Comparison of ENCODE assay signal across 8 cellular contexts in genomic region chr17:21284319-21285163, GRCh38. TPM values are rescaled to one million over a fixed set of nuclear protein-coding genes. Genes with fewer than 3 reads are reported as not detected.
DNase-seq lines count a peak whose midpoint lies in the region; ATAC-seq lines count a peak whose summit lies in the region.

Gene MAP2K3 (plus strand): TSS chr17:21284711. CDS start chr17:21284921, 210 bp downstream.

- intact Hi-C loops in CD4-positive, alpha-beta memory T cell (cut with micrococcal nuclease) = loop anchor here (1.0 to 5.0 kb wide), 8 partner anchors 9 to 268 kb away; partner anchors contain the start of genes DHRS7B, NATD1, TMEM11 and USP22

- no peaks in the 10 kb centered on the region for H3K27me3 ChIP-seq in CD4-positive, alpha-beta memory T cell (ENCODE audit: insufficient read depth, low read length)

- H3K4me3 ChIP-seq in CD4-positive, alpha-beta memory T cell (ENCODE audit: low read length in 2 of 2) = peak within 1 kb of the TSS; percentile 76 to 87

- peak; percentile 91 to 96 (median 92) for DNase-seq in CD4-positive, alpha-beta memory T cell
- DNase-seq in HPDE6-E6E7 (ENCODE audit: extremely low spot score) (peak; percentile 91), NK-92 (lab: John Stamatoyannopoulos, UW; ENCODE audit: unreplicated experiment) (peak; percentile 72), lung microvascular endothelial cell (ENCODE audit: low read depth in 2 of 2) (peak; percentile 99)
- DNase-seq in activated CD8-positive, alpha-beta memory T cell treated with anti-CD3 and anti-CD28 coated beads for 1 hour (ENCODE audit: extremely low read depth in 1 of 2, low read depth in 1 of 2) = peak; percentile 86 to 92
- peak; percentile 92 for DNase-seq in effector CD8-positive, alpha-beta T cell (lab: John Stamatoyannopoulos, UW)
- peak; percentile 96 to 97 (median 97) for DNase-seq in stimulated activated CD4-positive, alpha-beta T cell treated with anti-CD3 and anti-CD28 coated beads, TNF-alpha, amount 100 ng/mL, for 48 hours (ENCODE audit: low read depth in 3 of 3)

- H3K4me1 ChIP-seq in CD4-positive, alpha-beta memory T cell (ENCODE audit: insufficient read depth, low read length) = peaks cover 56% of the 10 kb centered on the region

- peaks cover 0 to 23% of the 10 kb centered on the region in 2 donors for H3K36me3 Mint-ChIP-seq in CD4-positive, alpha-beta memory T cell

- no peaks in the 10 kb centered on the region for H3K9me3 Mint-ChIP-seq in CD4-positive, alpha-beta memory T cell

- H3K4me1 Mint-ChIP-seq in CD4-positive, alpha-beta memory T cell = peaks cover 34 to 77% (median 51%) of the 10 kb centered on the region in 4 donors

- H3K4me3 Mint-ChIP-seq in CD4-positive, alpha-beta memory T cell = peak within 1 kb of the TSS; percentile 95 to 99 (median 96)

- H3K36me3 ChIP-seq in CD4-positive, alpha-beta memory T cell (ENCODE audit: insufficient read depth, low read length) = no peaks in the 10 kb centered on the region

- H3K27ac Mint-ChIP-seq in CD4-positive, alpha-beta memory T cell = peak within 1 kb of the TSS; percentile 97 to 99 (median 98)

- CTCF ChIA-PET in CD4-positive, alpha-beta memory T cell (lab: Charles Lee; ENCODE audit: partially characterized antibody) = interaction anchor here (1.0 to 4.3 kb wide), 3 partner anchors 7 to 228 kb away, joined by 3 to 56 read pairs (median 4); no protein-coding TSS in a partner anchor

- H3K9me3 ChIP-seq in CD4-positive, alpha-beta memory T cell (ENCODE audit: control insufficient read depth in 1 of 2, low read length in 2 of 2) = no peaks in the 10 kb centered on the region

- POLR2A ChIA-PET in CD4-positive, alpha-beta memory T cell (lab: Charles Lee; ENCODE audit: partially characterized antibody) = interaction anchor here (0.7 to 4.3 kb wide), 7 partner anchors 8 to 242 kb away, joined by 3 to 59 read pairs (median 9); partner anchors contain the start of gene USP22

- peak; percentile 62 for ATAC-seq in GM19463 (IDR thresholded peaks at IDR 0.05; ENCODE audit: unreplicated experiment)

- H3K27ac ChIP-seq in CD4-positive, alpha-beta memory T cell (ENCODE audit: low read depth, low read length) = peak within 1 kb of the TSS; percentile 94

- no peaks in the 10 kb centered on the region for H3K27me3 Mint-ChIP-seq in CD4-positive, alpha-beta memory T cell

RNA-seq across cellular contexts. Expression of gene MAP2K3, which starts in this region (rescaled TPM):
- total RNA-seq in CD4-positive, alpha-beta memory T cell = 10 to 100 TPM; 52.6 to 63.2 TPM
- 10 to 100 TPM; 48.5 to 88.9 TPM for polyA plus RNA-seq in CD4-positive, alpha-beta memory T cell
- total RNA-seq in lung microvascular endothelial cell = 10.7 and 11.3 TPM in 2 replicates

Comparison
In these comparisons a context has a peak if more than half of its experiments do, and no peak if none do; other contexts are left out.
1. Peak in every context shown above with its lines: DNase-seq, ATAC-seq, H3K4me3 ChIP-seq and H3K27ac ChIP-seq.